1 cellular context compared by ENCODE assay signal in genomic region chr16:17607075-17607509, GRCh38.
TF ChIP-seq lines count a peak whose summit lies in the region.

No MANE protein-coding gene starts in this region.

TF ChIP-seq in SK-N-SH treated with all-trans-retinoic acid at 6 μM for 48 hours, 23 proteins besides CTCF, POLR2A, EP300 and RAD21 (continued from another document):
- TF ChIP-seq PATZ1 (CRISPR knock-in tag; IDR thresholded peaks at IDR 0.05; ENCODE audit: borderline replicate concordance) (no peak), CREB5 (CRISPR knock-in tag; IDR thresholded peaks at IDR 0.05; ENCODE audit: low read depth) (no peak), OSR1 (CRISPR knock-in tag; IDR thresholded peaks at IDR 0.05) (no peak), ZNF70 (CRISPR knock-in tag; IDR thresholded peaks at IDR 0.05) (peak; percentile 59), ISL1 (CRISPR knock-in tag; IDR thresholded peaks at IDR 0.05) (no peak), ESRRG (CRISPR knock-in tag; IDR thresholded peaks at IDR 0.05) (no peak), CSDC2 (CRISPR knock-in tag; IDR thresholded peaks at IDR 0.05) (no peak), TCF4 (CRISPR knock-in tag; IDR thresholded peaks at IDR 0.05; ENCODE audit: borderline replicate concordance) (peak; percentile 56; the same call in 1 of the 2 replicates), ZC3H10 (CRISPR knock-in tag; IDR thresholded peaks at IDR 0.05) (no peak), ZNF565 (CRISPR knock-in tag; conservative IDR thresholded peaks at IDR 0.05; ENCODE audit: low read depth) (0 out of 2 replicates have a peak, but pooled peaks have one; percentile 3), TOX (CRISPR knock-in tag; IDR thresholded peaks at IDR 0.05; ENCODE audit: borderline replicate concordance) (no peak), BACH2 (CRISPR knock-in tag; IDR thresholded peaks at IDR 0.05; ENCODE audit: borderline replicate concordance) (no peak)
TF ChIP-seq in SK-N-SH treated with all-trans-retinoic acid at 6 μM for 48 hours: peak in this region for 4.
